8 cellular contexts compared by ENCODE assay signal in the genomic region with DNA sequence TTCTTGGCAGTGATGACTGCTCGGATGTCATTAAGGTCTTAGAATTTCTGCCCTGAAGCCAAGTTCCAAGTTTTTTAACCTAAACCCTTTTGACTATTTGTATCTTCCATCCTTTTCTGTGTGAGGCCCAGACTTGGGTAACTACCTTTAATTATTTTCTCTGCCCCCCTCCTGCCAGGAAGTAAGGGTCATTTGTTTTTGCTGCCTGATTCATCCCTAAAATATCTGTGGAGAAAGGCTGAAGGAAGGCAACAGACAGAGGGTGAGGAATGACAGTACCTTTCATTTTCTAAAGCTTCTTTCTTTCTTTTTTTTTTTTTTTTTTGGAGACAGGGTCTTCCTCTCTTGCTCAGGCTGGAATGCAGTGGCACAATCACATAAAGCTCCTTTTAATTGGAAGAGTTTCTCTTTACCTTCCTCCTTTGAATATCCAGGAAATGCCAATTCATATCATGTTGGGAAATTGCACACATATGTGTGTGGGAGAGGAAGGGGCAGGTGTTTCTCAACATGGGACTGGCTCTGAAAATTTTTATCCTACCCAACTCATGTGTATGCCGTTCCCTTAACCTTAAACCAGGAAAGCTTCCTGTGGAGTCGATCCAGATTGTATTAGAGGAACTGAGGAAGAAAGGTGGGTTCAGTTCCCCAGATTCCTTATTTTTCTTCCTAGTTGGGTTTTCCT. TPM values are rescaled to one million over a fixed set of nuclear protein-coding genes. Genes with fewer than 3 reads are reported as not detected.
DNase-seq lines count a peak whose midpoint lies in the region; ATAC-seq and TF ChIP-seq lines count a peak whose summit lies in the region.

No MANE protein-coding gene starts in this region.

- ATAC-seq in PC-3 (peak; percentile 78), HG03159 (IDR thresholded peaks at IDR 0.05; ENCODE audit: unreplicated experiment) (no peak)

- no peak overlapping the region for H2AFZ ChIP-seq in PC-3 (ENCODE audit: low read length)

- H3K9ac ChIP-seq in PC-3 (ENCODE audit: low read length): peak overlapping the region; percentile 97

- H3K36me3 ChIP-seq in DOHH2 (ENCODE audit: control insufficient read depth, low read length) (peaks cover 32% of the 10 kb centered on the region), PC-3 (ENCODE audit: low read depth, low read length) (no peaks in the 10 kb centered on the region; the same call in 1 of the 2 replicates)

- peak overlapping the region; percentile 95 for H3K4me3 Mint-ChIP-seq in endothelial cell (ENCODE audit: unreplicated experiment)
- H3K4me3 Mint-ChIP-seq in osteocyte (ENCODE audit: unreplicated experiment): peak overlapping the region; percentile 98

- H3K4me1 Mint-ChIP-seq in endothelial cell (ENCODE audit: unreplicated experiment) (peaks cover 46% of the 10 kb centered on the region), osteocyte (ENCODE audit: unreplicated experiment) (peaks cover 20% of the 10 kb centered on the region)

- CTCF ChIA-PET in PC-3 (lab: Charles Lee): interaction anchor here (1.9 kb wide), 1 partner anchor 11 kb away, joined by 5 read pairs; no protein-coding TSS in a partner anchor

- DNase-seq in PC-3 (peak; percentile 61), endothelial cell (ENCODE audit: low spot score) (no peak), osteocyte (ENCODE audit: extremely low spot score, unreplicated experiment) (no peak), DMS153 (lab: John Stamatoyannopoulos, UW) (no peak), GM19240 (ENCODE audit: insufficient read length, low spot score) (no peak)
- no peak for DNase-seq in activated effector memory CD4-positive, alpha-beta T cell treated with anti-CD3 and anti-CD28 coated beads, Interleukin-2, amount 50 U/mL, for 16 hours

- H3K79me2 ChIP-seq in DOHH2 (ENCODE audit: control insufficient read depth, low read length): peaks cover 14% of the 10 kb centered on the region
- peaks cover 26% of the 10 kb centered on the region for H3K79me2 ChIP-seq in PC-3 (ENCODE audit: low read length)

- H3K36me3 Mint-ChIP-seq in endothelial cell (ENCODE audit: low read depth, unreplicated experiment) (peaks cover 3% of the 10 kb centered on the region), osteocyte (ENCODE audit: unreplicated experiment) (peaks cover 17% of the 10 kb centered on the region)

- H3F3A ChIP-seq in DOHH2 (ENCODE audit: control insufficient read depth, insufficient read depth) (no peaks in the 10 kb centered on the region; the same call in 1 of the 2 replicates), PC-3 (ENCODE audit: low read length, unreplicated experiment) (peaks cover 7% of the 10 kb centered on the region)

- intact Hi-C loops in PC-3 (cut with micrococcal nuclease): loop anchor here (2.0 kb wide), 1 partner anchor 29 kb away; no protein-coding TSS in a partner anchor

- H3K9me3 ChIP-seq in DOHH2 (ENCODE audit: control insufficient read depth, insufficient read depth, low read length): no peaks in the 10 kb centered on the region
- no peaks in the 10 kb centered on the region for H3K9me3 ChIP-seq in PC-3 (ENCODE audit: low read length)

- H3K27me3 Mint-ChIP-seq in endothelial cell (ENCODE audit: unreplicated experiment) (peaks cover 3% of the 10 kb centered on the region), osteocyte (ENCODE audit: unreplicated experiment) (no peaks in the 10 kb centered on the region)

- H3K27ac Mint-ChIP-seq in endothelial cell (ENCODE audit: unreplicated experiment) (peak overlapping the region; percentile 99), osteocyte (ENCODE audit: unreplicated experiment) (peak overlapping the region; percentile 96)

- no peaks in the 10 kb centered on the region for H3K9me3 Mint-ChIP-seq in endothelial cell (ENCODE audit: unreplicated experiment)
- no peaks in the 10 kb centered on the region for H3K9me3 Mint-ChIP-seq in osteocyte (ENCODE audit: unreplicated experiment)

- TF ChIP-seq CTCF in DOHH2 (IDR thresholded peaks at IDR 0.05; ENCODE audit: low read depth, low read length, poor library complexity, severe bottlenecking): no peak
- TF ChIP-seq CTCF in PC-3 (conservative IDR thresholded peaks at IDR 0.05; ENCODE audit: low read depth, low read length): no peak
- no peak for TF ChIP-seq CTCF in endothelial cell (IDR thresholded peaks at IDR 0.05; ENCODE audit: unreplicated experiment)
- no peak for TF ChIP-seq CTCF in osteocyte (IDR thresholded peaks at IDR 0.05)

- H3K4me1 ChIP-seq in DOHH2 (ENCODE audit: control insufficient read depth, low read length): peaks cover 14% of the 10 kb centered on the region
- H3K4me1 ChIP-seq in PC-3 (ENCODE audit: insufficient read depth, low read length): peaks cover 16% of the 10 kb centered on the region

- no peak overlapping the region for H3K27ac ChIP-seq in DOHH2 (ENCODE audit: low read depth, low read length)
- peak overlapping the region; percentile 81 for H3K27ac ChIP-seq in PC-3 (ENCODE audit: low read length)

- POLR2A ChIA-PET in PC-3 (lab: Charles Lee; ENCODE audit: unreplicated experiment): interaction anchor here (0.5 to 1.0 kb wide), 3 partner anchors 9 to 224 kb away, joined by 3 to 7 read pairs (median 5); partner anchors contain the start of gene RPL27

- H3K4me3 ChIP-seq in DOHH2 (ENCODE audit: low read length): peak overlapping the region; percentile 89
- H3K4me3 ChIP-seq in PC-3 (ENCODE audit: low read length): peak overlapping the region; percentile 99

- no TSS peak for BruUV-seq in PC-3 (replicated peaks; lab: Mats Ljungman, UMichigan)

- H3K27me3 ChIP-seq in DOHH2 (ENCODE audit: control insufficient read depth, low read length) (no peaks in the 10 kb centered on the region), PC-3 (ENCODE audit: low read length) (no peaks in the 10 kb centered on the region)

- H4K20me1 ChIP-seq in DOHH2 (ENCODE audit: control insufficient read depth, insufficient read depth, low read depth, low read length) (no peaks in the 10 kb centered on the region), PC-3 (ENCODE audit: low read length) (no peaks in the 10 kb centered on the region)

- H3K9me2 ChIP-seq in DOHH2 (replicated peaks; ENCODE audit: control insufficient read depth, low read length) (no peaks in the 10 kb centered on the region), PC-3 (replicated peaks; ENCODE audit: low read length) (no peaks in the 10 kb centered on the region)

- H3K4me2 ChIP-seq in DOHH2 (ENCODE audit: low read length) (peak overlapping the region; percentile 83), PC-3 (ENCODE audit: low read length) (peak overlapping the region; percentile 99)

RNA-seq across cellular contexts. Expression of gene VPS25, which starts 1.0 kb away (rescaled TPM):
- total RNA-seq in PC-3 (2014; rRNA removed): 56.7 and 62.0 TPM in 2 replicates
- total RNA-seq in endothelial cell (ENCODE audit: unreplicated experiment): 39.4 TPM
- total RNA-seq in osteocyte: 63.9 and 66.1 TPM in 2 replicates

RNA-seq across cellular contexts. Expression of gene WNK4, which starts 6.2 kb away (rescaled TPM):
- 13.0 and 17.4 TPM in 2 replicates for total RNA-seq in PC-3 (2014; rRNA removed)
- total RNA-seq in endothelial cell (ENCODE audit: unreplicated experiment): 8.9 TPM
- 0.16 TPM in 2 replicates for total RNA-seq in osteocyte

RNA-seq across cellular contexts. Expression of gene RAMP2, which starts 13.2 kb away (rescaled TPM):
- not detected in 2 replicates for total RNA-seq in PC-3 (2014; rRNA removed)
- 630 TPM for total RNA-seq in endothelial cell (ENCODE audit: unreplicated experiment)
- 1.6 and 2.4 TPM in 2 replicates for total RNA-seq in osteocyte

RNA-seq across cellular contexts. Expression of gene COA3, which starts 24.3 kb away (rescaled TPM):
- total RNA-seq in PC-3 (2014; rRNA removed) (44.6 and 49.6 TPM in 2 replicates), endothelial cell (ENCODE audit: unreplicated experiment) (60.3 TPM), osteocyte (51.2 and 51.5 TPM in 2 replicates)

RNA-seq across cellular contexts. Expression of gene CNTD1, which starts 24.5 kb away (rescaled TPM):
- total RNA-seq in PC-3 (2014; rRNA removed) (not detected in 2 replicates), endothelial cell (ENCODE audit: unreplicated experiment) (0.59 TPM), osteocyte (0.31 and 0.51 TPM in 2 replicates)

Comparison
In these comparisons a context has a peak if more than half of its experiments do, and no peak if none do; other contexts are left out.
1. RNA of gene RAMP2, which starts 13.2 kb away (total RNA-seq): 630 TPM in endothelial cell (single experiment); 1.6 to 2.4 TPM in osteocyte and not detected in PC-3; every median in the first group is over 100 times any median in the second.